9 cellular contexts compared by ENCODE assay signal in the genomic region with DNA sequence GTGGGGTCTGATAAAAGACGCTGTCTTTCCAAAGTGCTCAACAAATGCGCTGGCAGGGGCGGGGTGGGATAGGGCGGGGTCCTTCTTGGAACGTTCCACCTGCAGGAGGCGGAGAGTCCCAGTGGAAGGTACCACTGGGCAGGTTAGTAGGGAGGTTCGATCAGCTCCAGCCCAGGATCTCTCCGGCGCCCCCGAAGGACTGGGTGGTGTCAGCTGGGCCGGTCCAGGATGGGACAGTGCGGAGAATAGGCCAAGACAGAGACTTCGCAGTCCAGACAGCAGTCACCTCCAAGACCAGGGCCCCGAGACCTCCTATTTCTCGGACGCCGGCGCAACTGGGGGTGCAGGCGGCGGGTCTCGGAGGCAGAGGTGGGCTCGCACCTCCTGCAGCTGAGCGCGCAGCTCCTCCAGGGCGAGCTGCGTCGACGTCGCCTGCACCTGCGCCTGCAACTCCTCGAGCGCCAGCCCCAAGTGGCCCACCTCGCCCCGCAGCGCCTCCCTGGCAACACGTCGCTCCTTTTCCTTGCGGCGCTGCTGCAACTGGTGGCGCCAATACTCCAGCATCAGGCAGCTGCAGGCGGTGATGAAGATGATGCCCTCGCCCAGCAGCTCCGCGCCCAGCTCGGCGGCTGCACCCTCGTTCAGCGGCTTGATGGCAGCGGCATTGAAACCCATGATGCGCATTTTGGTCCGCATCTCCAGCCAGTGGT. TPM values are rescaled to one million over a fixed set of nuclear protein-coding genes. Genes with fewer than 3 reads are reported as not detected.
DNase-seq lines count a peak whose midpoint lies in the region; ATAC-seq and TF ChIP-seq lines count a peak whose summit lies in the region.
"Had no signal": no experiment of that assay in that cellular context is flagged by ENCODE, and none has a peak within 500 bp of the region (broad histone marks: within the 10 kb centered on the region; RNA-seq: fewer than 3 reads in every experiment).

No MANE protein-coding gene starts in this region.

- peak overlapping the region; percentile 95 for H2AFZ ChIP-seq in neural progenitor cell (replicated peaks)

- peak overlapping the region; percentile 72 for H3K4me3 Mint-ChIP-seq in neural progenitor cell
- H3K4me3 Mint-ChIP-seq in osteocyte (ENCODE audit: unreplicated experiment): no peak overlapping the region
- H3K4me3 Mint-ChIP-seq: dendritic cell treated with granulocyte-macrophage colony-stimulating factor and Interleukin-4, amounts not matched to agents 40 ng/mL and 50 ng/mL, for 4 days had no signal

- peak; percentile 30 for TF ChIP-seq POLR2A in GM19099 (IDR thresholded peaks at IDR 0.05; ENCODE audit: extremely low read depth, insufficient read length, low read depth)

- H3K4me2 ChIP-seq in neural progenitor cell: peak overlapping the region; percentile 83

- no peaks in the 10 kb centered on the region for H3K9me3 ChIP-seq in neural progenitor cell (ENCODE audit: low read depth)

- H3K27me3 Mint-ChIP-seq in neural progenitor cell (ENCODE audit: insufficient read depth, low read depth) (peaks cover 11% of the 10 kb centered on the region), osteocyte (ENCODE audit: unreplicated experiment) (no peaks in the 10 kb centered on the region)

- peaks cover 7% of the 10 kb centered on the region for H3K4me1 ChIP-seq in neural progenitor cell

- H3K4me1 Mint-ChIP-seq in neural progenitor cell: peaks cover 14% of the 10 kb centered on the region
- peaks cover under 1% of the 10 kb centered on the region for H3K4me1 Mint-ChIP-seq in osteocyte (ENCODE audit: unreplicated experiment)

- H3K9ac ChIP-seq in neural progenitor cell: no peak overlapping the region

- H3K79me2 ChIP-seq in neural progenitor cell (ENCODE audit: low read depth): no peaks in the 10 kb centered on the region

- no peak for ATAC-seq in HG03025 (IDR thresholded peaks at IDR 0.05; ENCODE audit: low FRiP score, unreplicated experiment)
- ATAC-seq in HG02678 (IDR thresholded peaks at IDR 0.05; ENCODE audit: unreplicated experiment): no peak
- no peak for ATAC-seq in GM19467 (IDR thresholded peaks at IDR 0.05; ENCODE audit: unreplicated experiment)

- no peaks in the 10 kb centered on the region for H4K20me1 ChIP-seq in neural progenitor cell (ENCODE audit: low read depth)

- H3K36me3 ChIP-seq in neural progenitor cell: no peaks in the 10 kb centered on the region

- DNase-seq in NCI-H748 (lab: John Stamatoyannopoulos, UW; ENCODE audit: unreplicated experiment): peak; percentile 94
- no peak for DNase-seq in epithelial cell of proximal tubule (ENCODE audit: low read depth)
- DNase-seq in neural progenitor cell (ENCODE audit: low spot score): peak; percentile 91
- DNase-seq in osteocyte (ENCODE audit: extremely low spot score, unreplicated experiment): no peak

- peaks cover 19% of the 10 kb centered on the region for H3K36me3 Mint-ChIP-seq in neural progenitor cell
- H3K36me3 Mint-ChIP-seq in osteocyte (ENCODE audit: unreplicated experiment): peaks cover 28% of the 10 kb centered on the region

- no peak overlapping the region for H3K27ac Mint-ChIP-seq in neural progenitor cell
- no peak overlapping the region for H3K27ac Mint-ChIP-seq in osteocyte (ENCODE audit: unreplicated experiment)

- H3K9me3 Mint-ChIP-seq in neural progenitor cell (peaks cover 15% of the 10 kb centered on the region), osteocyte (ENCODE audit: unreplicated experiment) (no peaks in the 10 kb centered on the region)

- H3K27ac ChIP-seq in neural progenitor cell: no peak overlapping the region

- peak overlapping the region; percentile 27 for H3K4me3 ChIP-seq in epithelial cell of proximal tubule (ENCODE audit: low read depth, low read length)
- peak overlapping the region; percentile 53 for H3K4me3 ChIP-seq in neural progenitor cell

- peaks cover 36% of the 10 kb centered on the region for H3F3A ChIP-seq in neural progenitor cell (ENCODE audit: low read depth)

- H3K27me3 ChIP-seq in neural progenitor cell: peaks cover 13% of the 10 kb centered on the region

- no peak for TF ChIP-seq CTCF in epithelial cell of proximal tubule (conservative IDR thresholded peaks at IDR 0.05; ENCODE audit: low read depth, low read length)
- TF ChIP-seq CTCF in neural progenitor cell (IDR thresholded peaks at IDR 0.05): peak; percentile 11
- TF ChIP-seq CTCF in osteocyte (IDR thresholded peaks at IDR 0.05): no peak

RNA-seq across cellular contexts. Expression of a gene that starts 21.6 kb away (rescaled TPM):
- total RNA-seq in epithelial cell of proximal tubule (106 and 146 TPM in 2 replicates), neural progenitor cell (ENCODE audit: low replicate concordance) (32.6 and 62.2 TPM in 2 replicates), osteocyte (61.9 and 68.9 TPM in 2 replicates)

RNA-seq across cellular contexts. Expression of a gene that starts 30.7 kb away (rescaled TPM):
- total RNA-seq in epithelial cell of proximal tubule (0.17 TPM in 1 of 2 replicates, not detected in the other), neural progenitor cell (ENCODE audit: low replicate concordance) (2.4 and 3.6 TPM in 2 replicates), osteocyte (0.29 and 0.62 TPM in 2 replicates)

RNA-seq across cellular contexts. Expression of a gene that starts 32.1 kb away (rescaled TPM):
- total RNA-seq in epithelial cell of proximal tubule (6.9 and 9.7 TPM in 2 replicates), neural progenitor cell (ENCODE audit: low replicate concordance) (4.8 and 10.4 TPM in 2 replicates), osteocyte (15.6 and 15.8 TPM in 2 replicates)

RNA-seq across cellular contexts. Expression of a gene that starts 55.7 kb away (rescaled TPM):
- total RNA-seq in epithelial cell of proximal tubule (10.1 and 12.6 TPM in 2 replicates), neural progenitor cell (ENCODE audit: low replicate concordance) (3.7 and 11.3 TPM in 2 replicates), osteocyte (16.8 and 18.0 TPM in 2 replicates)

Comparison
In these comparisons a context has a peak if more than half of its experiments do, and no peak if none do; other contexts are left out.
1. DNase-seq: peak in NCI-H748 (single experiment) and neural progenitor cell (single experiment); none in epithelial cell of proximal tubule (single experiment) and osteocyte (single experiment).